18 cellular contexts compared by ENCODE assay signal in genomic region chr4:81609844-81610243, GRCh38.
"Had no signal": no experiment of that assay in that cellular context is flagged by ENCODE, and none has a peak within 500 bp of the region (broad histone marks: within the 10 kb centered on the region; RNA-seq: fewer than 3 reads in every experiment).

No MANE protein-coding gene starts in this region.

- H3K36me3 ChIP-seq: esophagus muscularis mucosa, left ventricle myocardium inferior, neutrophil, WERI-Rb-1 had no signal

- H3K27me3 Mint-ChIP-seq: activated CD8-positive, alpha-beta T cell treated with anti-CD3 and anti-CD28 coated beads for 36 hours; naive thymus-derived CD8-positive, alpha-beta T cell; stimulated activated naive CD8-positive, alpha-beta T cell treated with anti-CD3 and anti-CD28 coated beads, Interleukin-15, Interleukin-2, amounts not matched to agents 100 ng/mL and 50 ng/mL, for 24 hours; type B pancreatic cell had no signal

- H3K4me3 Mint-ChIP-seq: activated CD8-positive, alpha-beta T cell treated with anti-CD3 and anti-CD28 coated beads for 36 hours; activated T-cell treated with anti-CD3 and anti-CD28 coated beads, Interleukin-2, amount 50 U/mL, for 4 hours; naive thymus-derived CD8-positive, alpha-beta T cell; stimulated activated naive CD8-positive, alpha-beta T cell treated with anti-CD3 and anti-CD28 coated beads, Interleukin-15, Interleukin-2, amounts not matched to agents 100 ng/mL and 50 ng/mL, for 24 hours; type B pancreatic cell had no signal

- ATAC-seq: activated CD8-positive, alpha-beta T cell treated with anti-CD3 and anti-CD28 coated beads for 36 hours; activated T-cell treated with anti-CD3 and anti-CD28 coated beads, Interleukin-2, amount 50 U/mL, for 4 hours; mucosa of descending colon; naive thymus-derived CD8-positive, alpha-beta T cell had no signal

- H3K9me3 Mint-ChIP-seq: activated CD8-positive, alpha-beta T cell treated with anti-CD3 and anti-CD28 coated beads for 36 hours; activated T-cell treated with anti-CD3 and anti-CD28 coated beads, Interleukin-2, amount 50 U/mL, for 4 hours; naive thymus-derived CD8-positive, alpha-beta T cell; stimulated activated naive CD8-positive, alpha-beta T cell treated with anti-CD3 and anti-CD28 coated beads, Interleukin-15, Interleukin-2, amounts not matched to agents 100 ng/mL and 50 ng/mL, for 24 hours had no signal

- FAIRE-seq: colon, endometrium had no signal

- H3K36me3 Mint-ChIP-seq: naive thymus-derived CD8-positive, alpha-beta T cell; type B pancreatic cell had no signal

- H3K27me3 ChIP-seq: esophagus muscularis mucosa, neutrophil had no signal

- H3K27ac Mint-ChIP-seq: activated CD8-positive, alpha-beta T cell treated with anti-CD3 and anti-CD28 coated beads for 36 hours; stimulated activated naive CD8-positive, alpha-beta T cell treated with anti-CD3 and anti-CD28 coated beads, Interleukin-15, Interleukin-2, amounts not matched to agents 100 ng/mL and 50 ng/mL, for 24 hours; type B pancreatic cell had no signal

- DNase-seq: activated CD4-positive, alpha-beta T cell treated with anti-CD3 and anti-CD28 coated beads for 4 hours; activated CD8-positive, alpha-beta T cell treated with anti-CD3 and anti-CD28 coated beads for 36 hours; activated effector memory CD4-positive, alpha-beta T cell treated with Interleukin-2 at 50 U/mL for 16 hours; activated naive CD4-positive, alpha-beta T cell treated with anti-CD3 and anti-CD28 coated beads, Interleukin-2, amount 50 U/mL, for 16 hours; activated T-cell treated with anti-CD3 and anti-CD28 coated beads, Interleukin-2, amount 50 U/mL, for 4 hours; glutamatergic neuron; hypothalamus; left ventricle myocardium inferior; mucosa of descending colon; naive thymus-derived CD8-positive, alpha-beta T cell; stimulated activated CD4-positive, alpha-beta T cell treated with anti-CD3 and anti-CD28 coated beads, Interleukin-4, amount 100 ng/mL, for 1 hour; WERI-Rb-1 had no signal

- H3K4me3 ChIP-seq: esophagus muscularis mucosa, left ventricle myocardium inferior, mucosa of descending colon had no signal
